Comparison of ENCODE assay signal across 17 cellular contexts in genomic region chr10:19570991-19571390, GRCh38.
"Had no signal": no experiment of that assay in that cellular context is flagged by ENCODE, and none has a peak within 500 bp of the region (broad histone marks: within the 10 kb centered on the region; RNA-seq: fewer than 3 reads in every experiment).

No MANE protein-coding gene starts in this region.

- H3K27me3 Mint-ChIP-seq: activated CD4-positive, alpha-beta T cell treated with anti-CD3 and anti-CD28 coated beads, Interleukin-2, amount 10 ng/mL, durations not matched to agents 24 days and 14 days; activated CD8-positive, alpha-beta T cell treated with anti-CD3 and anti-CD28 coated beads for 36 hours; activated naive CD8-positive, alpha-beta T cell treated with anti-CD3 and anti-CD28 coated beads, Interleukin-2, amount 50 U/mL, for 24 hours; stimulated activated naive CD8-positive, alpha-beta T cell treated with anti-CD3 and anti-CD28 coated beads, Interleukin-15, amount 100 ng/mL, for 72 hours had no signal

- H3K9me3 Mint-ChIP-seq: activated CD4-positive, alpha-beta T cell treated with anti-CD3 and anti-CD28 coated beads, Interleukin-2, amount 10 ng/mL, durations not matched to agents 24 days and 14 days; activated CD8-positive, alpha-beta T cell treated with anti-CD3 and anti-CD28 coated beads for 36 hours; activated naive CD8-positive, alpha-beta T cell treated with anti-CD3 and anti-CD28 coated beads, Interleukin-2, amount 50 U/mL, for 24 hours had no signal

- H3K4me3 ChIP-seq: right atrium auricular region, smooth muscle cell, testis had no signal

- H3K36me3 ChIP-seq: breast epithelium, right atrium auricular region had no signal

- ATAC-seq: activated CD8-positive, alpha-beta T cell treated with anti-CD3 and anti-CD28 coated beads for 36 hours; activated naive CD8-positive, alpha-beta T cell treated with anti-CD3 and anti-CD28 coated beads, Interleukin-2, amount 50 U/mL, for 24 hours; left lobe of liver; stimulated activated naive CD8-positive, alpha-beta T cell treated with anti-CD3 and anti-CD28 coated beads, Interleukin-15, amount 100 ng/mL, for 72 hours had no signal

- DNase-seq: activated CD4-positive, alpha-beta T cell treated with anti-CD3 and anti-CD28 coated beads, Interleukin-2, amount 10 ng/mL, durations not matched to agents 24 days and 14 days; activated CD8-positive, alpha-beta T cell treated with anti-CD3 and anti-CD28 coated beads for 36 hours; activated naive CD4-positive, alpha-beta T cell treated with anti-CD3 and anti-CD28 coated beads for 36 hours; activated naive CD8-positive, alpha-beta T cell treated with anti-CD3 and anti-CD28 coated beads, Interleukin-2, amount 50 U/mL, for 24 hours; activated T-cell treated with anti-CD3 and anti-CD28 coated beads, Interleukin-2, amount 50 U/mL, for 1 hour; effector CD4-positive, alpha-beta T cell; hippocampal formation; midbrain; occipital lobe; stimulated activated CD4-positive, alpha-beta T cell treated with anti-CD3 and anti-CD28 coated beads, Interleukin-4, amount 100 ng/mL, for 1 hour; stimulated activated naive CD8-positive, alpha-beta T cell treated with anti-CD3 and anti-CD28 coated beads, Interleukin-15, amount 100 ng/mL, for 72 hours; testis had no signal

- H3K4me1 Mint-ChIP-seq: activated CD4-positive, alpha-beta T cell treated with anti-CD3 and anti-CD28 coated beads, Interleukin-2, amount 10 ng/mL, durations not matched to agents 24 days and 14 days; activated naive CD8-positive, alpha-beta T cell treated with anti-CD3 and anti-CD28 coated beads, Interleukin-2, amount 50 U/mL, for 24 hours; stimulated activated naive CD8-positive, alpha-beta T cell treated with anti-CD3 and anti-CD28 coated beads, Interleukin-15, amount 100 ng/mL, for 72 hours had no signal

- H3K27me3 ChIP-seq: breast epithelium, right atrium auricular region, testis had no signal

- H3K4me2 ChIP-seq: smooth muscle cell had no signal

- H3K27ac Mint-ChIP-seq: activated CD4-positive, alpha-beta T cell treated with anti-CD3 and anti-CD28 coated beads, Interleukin-2, amount 10 ng/mL, durations not matched to agents 24 days and 14 days; activated CD8-positive, alpha-beta T cell treated with anti-CD3 and anti-CD28 coated beads for 36 hours; activated naive CD4-positive, alpha-beta T cell treated with anti-CD3 and anti-CD28 coated beads for 36 hours; activated naive CD8-positive, alpha-beta T cell treated with anti-CD3 and anti-CD28 coated beads, Interleukin-2, amount 50 U/mL, for 24 hours; stimulated activated naive CD8-positive, alpha-beta T cell treated with anti-CD3 and anti-CD28 coated beads, Interleukin-15, amount 100 ng/mL, for 72 hours; T-helper 1 cell treated with Interleukin-12 subunit alpha and Interleukin-12 subunit beta and Interleukin-4 antibody, amounts not matched to agents 30 μg/mL and 1 μg/mL, for 36 hours had no signal

- H3K4me3 Mint-ChIP-seq: activated CD4-positive, alpha-beta T cell treated with anti-CD3 and anti-CD28 coated beads, Interleukin-2, amount 10 ng/mL, durations not matched to agents 24 days and 14 days; activated CD8-positive, alpha-beta T cell treated with anti-CD3 and anti-CD28 coated beads for 36 hours; activated naive CD4-positive, alpha-beta T cell treated with anti-CD3 and anti-CD28 coated beads for 36 hours; activated naive CD8-positive, alpha-beta T cell treated with anti-CD3 and anti-CD28 coated beads, Interleukin-2, amount 50 U/mL, for 24 hours; stimulated activated naive CD8-positive, alpha-beta T cell treated with anti-CD3 and anti-CD28 coated beads, Interleukin-15, amount 100 ng/mL, for 72 hours; T-helper 1 cell treated with Interleukin-12 subunit alpha and Interleukin-12 subunit beta and Interleukin-4 antibody, amounts not matched to agents 30 μg/mL and 1 μg/mL, for 36 hours had no signal

- H3K4me1 ChIP-seq: breast epithelium, right atrium auricular region, testis had no signal

- H3K9me3 ChIP-seq: breast epithelium, right atrium auricular region, testis had no signal
